ENCODE assay signal across 8 cellular contexts in the genomic region with DNA sequence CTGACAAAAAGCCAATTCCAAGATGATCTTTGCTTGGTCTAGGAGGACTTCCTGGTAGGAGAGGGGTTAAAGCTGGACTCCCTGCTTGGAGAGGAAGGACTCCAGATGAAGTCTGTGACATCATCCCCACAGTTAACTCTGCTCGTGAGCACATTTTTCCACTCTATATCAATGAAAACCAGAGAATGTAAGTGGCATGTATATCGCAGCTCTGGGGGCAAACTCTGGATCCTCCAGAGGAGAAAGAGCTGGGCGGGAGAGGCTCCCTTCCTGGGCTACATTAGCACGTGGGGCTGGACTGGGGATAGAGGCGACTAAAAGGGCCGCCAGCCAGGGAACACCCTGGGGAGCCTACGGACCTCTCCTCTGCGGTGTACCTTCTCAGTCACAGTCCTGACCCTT. TPM values are rescaled to one million over a fixed set of nuclear protein-coding genes. Genes with fewer than 3 reads are reported as not detected.
DNase-seq lines count a peak whose midpoint lies in the region; ATAC-seq, FAIRE-seq and TF ChIP-seq lines count a peak whose summit lies in the region.

No MANE protein-coding gene starts in this region.

- FAIRE-seq in endothelial cell of umbilical vein (lab: Jason Lieb, UNC): no peak

- no peaks in the 10 kb centered on the region for H4K20me1 ChIP-seq in endothelial cell of umbilical vein (replicated peaks; ENCODE audit: control insufficient read depth, extremely low read depth, insufficient read depth, low read length)

- intact Hi-C loops in endothelial cell of umbilical vein (cut with micrococcal nuclease): loop anchor here (2.0 kb wide), 1 partner anchor 34 kb away; no protein-coding TSS in a partner anchor
- intact Hi-C loops in spleen (cut with DNase I; ENCODE audit: low total_unique reads): no loop called here

- POLR2A ChIA-PET in endothelial cell of umbilical vein (lab: Charles Lee): interaction anchor here (1.0 kb wide), 1 partner anchor 125 kb away, joined by 3 read pairs; no protein-coding TSS in a partner anchor

- H3K4me3 ChIP-seq in endothelial cell of umbilical vein (replicated peaks in 1 of 3; ENCODE audit: insufficient read depth in 1 of 3, low read depth in 1 of 3, low read length in 3 of 3) (no peak overlapping the region), spleen (peak overlapping the region in 7 of 8 donors; percentile 21 to 67 (median 34))

- CTCF ChIA-PET in endothelial cell of umbilical vein (lab: Charles Lee): interaction anchor here (1.0 to 9.2 kb wide), 8 partner anchors 21 to 156 kb away, joined by 3 to 76 read pairs (median 11); a partner anchor contains a TSS

- TF ChIP-seq CTCF in endothelial cell of umbilical vein (IDR thresholded peaks at IDR 0.05; ENCODE audit: extremely low read depth in 1 of 2, insufficient read depth in 1 of 2, low read depth in 1 of 2, low read length in 2 of 2) (no peak), spleen (IDR thresholded peaks at IDR 0.05 in 8 of 11, conservative IDR thresholded peaks at IDR 0.05 in 3 of 11) (no peak)

- no peak for TF ChIP-seq POLR2A in endothelial cell of umbilical vein (IDR thresholded peaks at IDR 0.05; ENCODE audit: low read depth, low read length)
- TF ChIP-seq POLR2A in spleen (IDR thresholded peaks at IDR 0.05): no peak

- no peaks in the 10 kb centered on the region for H3K9me1 ChIP-seq in endothelial cell of umbilical vein (replicated peaks; ENCODE audit: control insufficient read depth, extremely low read depth, insufficient read depth, low read length)

- H3K9ac ChIP-seq in endothelial cell of umbilical vein (replicated peaks; ENCODE audit: extremely low read depth, insufficient read depth, low read length): peak overlapping the region; percentile 54

- peak overlapping the region; percentile 29 for H2AFZ ChIP-seq in endothelial cell of umbilical vein (ENCODE audit: low read depth, low read length)

- H3K36me3 ChIP-seq in endothelial cell of umbilical vein (ENCODE audit: control insufficient read depth in 2 of 2, extremely low read depth in 1 of 2, insufficient read depth in 2 of 2, low read length in 2 of 2) (no peaks in the 10 kb centered on the region), spleen (peaks cover 0 to 20% (median 0%) of the 10 kb centered on the region in 6 donors)

- ATAC-seq in GM21576 (IDR thresholded peaks at IDR 0.05; ENCODE audit: unreplicated experiment): peak; percentile 10

- H3K27me3 ChIP-seq in endothelial cell of umbilical vein (ENCODE audit: control insufficient read depth in 2 of 2, insufficient read depth in 2 of 2, low read length in 2 of 2) (no peaks in the 10 kb centered on the region), spleen (replicated peaks in 1 of 7) (no peaks in the 10 kb centered on the region)

- H3K27ac ChIP-seq in endothelial cell of umbilical vein (ENCODE audit: insufficient read depth, low read depth, low read length): peak overlapping the region; percentile 54
- peak overlapping the region; percentile 79 to 90 (median 84) for H3K27ac ChIP-seq in spleen

- H3K9me3 ChIP-seq in endothelial cell of umbilical vein (replicated peaks; ENCODE audit: control insufficient read depth, insufficient read depth, low read length): no peaks in the 10 kb centered on the region
- H3K9me3 ChIP-seq in spleen: no peaks in the 10 kb centered on the region

- peaks cover 69% of the 10 kb centered on the region for H3K4me1 ChIP-seq in endothelial cell of umbilical vein (ENCODE audit: control insufficient read depth, extremely low read depth, insufficient read depth, low read length)
- H3K4me1 ChIP-seq in spleen: peaks cover 63 to 99% (median 77%) of the 10 kb centered on the region in 6 donors

- DNase-seq in Daoy (ENCODE audit: low read depth) (peak; percentile 36), MV-4-11 (lab: John Stamatoyannopoulos, UW) (peak; percentile 48), endothelial cell of umbilical vein (ENCODE audit: low read depth, low spot score) (peak; percentile 67), spleen (peak; percentile 74), NCI-H2196 (lab: John Stamatoyannopoulos, UW; ENCODE audit: unreplicated experiment) (no peak), NCI-H2029 treated with DMSO at 0.1 percent for 48 hours (lab: John Stamatoyannopoulos, UW) (no peak)
- DNase-seq in stimulated activated CD4-positive, alpha-beta T cell treated with anti-CD3 and anti-CD28 coated beads, Interleukin-4, amount 100 ng/mL, for 24 hours: no peak

- H3K4me2 ChIP-seq in endothelial cell of umbilical vein (ENCODE audit: insufficient read depth, low read length): peak overlapping the region; percentile 59

- dilution Hi-C loops in endothelial cell of umbilical vein (cut with MboI; ENCODE audit: extremely low pct_ligation_motif_present, low sequenced_read_pairs): no loop called here

- WGBS in spleen, 5 donors: 23 to 33% (median 29%) methylated on average over 8 of the region's 8 CpGs

- no TSS peak for BruUV-seq in endothelial cell of umbilical vein (replicated peaks; lab: Mats Ljungman, UMichigan)

- H3K79me2 ChIP-seq in endothelial cell of umbilical vein (ENCODE audit: control insufficient read depth, insufficient read depth, low read length): no peaks in the 10 kb centered on the region

TF ChIP-seq in endothelial cell of umbilical vein, 7 proteins besides CTCF, POLR2A, EP300 and RAD21:
- no peak for TF ChIP-seq EZH2 (IDR thresholded peaks at IDR 0.05; ENCODE audit: borderline replicate concordance, low read depth, low read length, severe bottlenecking)
- TF ChIP-seq FOS (IDR thresholded peaks at IDR 0.05; ENCODE audit: borderline replicate concordance, insufficient read depth, low read length): no peak
- no peak for TF ChIP-seq JUN (IDR thresholded peaks at IDR 0.05; ENCODE audit: borderline replicate concordance, insufficient read depth, insufficient read length, low read depth)
- TF ChIP-seq, protein P1, sequence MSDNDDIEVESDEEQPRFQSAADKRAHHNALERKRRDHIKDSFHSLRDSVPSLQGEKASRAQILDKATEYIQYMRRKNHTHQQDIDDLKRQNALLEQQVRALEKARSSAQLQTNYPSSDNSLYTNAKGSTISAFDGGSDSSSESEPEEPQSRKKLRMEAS (IDR thresholded peaks at IDR 0.05; ENCODE audit: insufficient read depth, insufficient read length): no peak
- no peak for TF ChIP-seq GATA2 (IDR thresholded peaks at IDR 0.05; ENCODE audit: insufficient read depth, insufficient read length, low read depth, low read length)
- TF ChIP-seq MYC (IDR thresholded peaks at IDR 0.05; ENCODE audit: low read depth, low read length): no peak
- TF ChIP-seq POLR2AphosphoS5 (IDR thresholded peaks at IDR 0.05; ENCODE audit: insufficient read depth, low read depth, low read length): no peak

RNA-seq across cellular contexts. Expression of a gene that starts 34.1 kb away (rescaled TPM):
- total RNA-seq in Daoy (2014; rRNA removed; shearing (Covaris generic)): 10.4 and 12.2 TPM in 2 replicates
- 25.8 and 35.5 TPM in 2 replicates for total RNA-seq in endothelial cell of umbilical vein
- 18.2 and 20.2 TPM in 2 replicates for polyA plus RNA-seq in endothelial cell of umbilical vein
- polyA plus RNA-seq in endothelial cell of umbilical vein (2011; cell fraction: cytosol; rRNA removed): 6.5 and 11.3 TPM in 2 replicates
- 46.4 and 50.2 TPM in 2 replicates for polyA plus RNA-seq in endothelial cell of umbilical vein (2011; cell fraction: nucleus; rRNA removed)
- polyA plus RNA-seq in endothelial cell of umbilical vein (2012): 8.2 and 19.6 TPM in 2 replicates
- 10.7 and 22.4 TPM in 2 replicates for polyA minus RNA-seq in endothelial cell of umbilical vein
- polyA minus RNA-seq in endothelial cell of umbilical vein (2011; cell fraction: cytosol; rRNA and poly(A)+ RNA removed): not detected
- polyA minus RNA-seq in endothelial cell of umbilical vein (2011; cell fraction: nucleus; rRNA and poly(A)+ RNA removed): 56.9 and 118 TPM in 2 replicates
- total RNA-seq in spleen: 10 to 100 TPM in 6 of 7 donors, 1 to 10 TPM in 1; 7.0 to 59.6 (median 23.3) TPM
- polyA plus RNA-seq in spleen: 1 to 10 TPM; 1.3 to 4.7 (median 2.6) TPM

RNA-seq across cellular contexts. Expression of a gene that starts 47.2 kb away (rescaled TPM):
- total RNA-seq in Daoy (2014; rRNA removed; shearing (Covaris generic)): 83.3 and 93.3 TPM in 2 replicates
- 40.9 and 41.3 TPM in 2 replicates for total RNA-seq in endothelial cell of umbilical vein
- polyA plus RNA-seq in endothelial cell of umbilical vein: 84.2 and 102 TPM in 2 replicates
- 62.0 and 68.4 TPM in 2 replicates for polyA plus RNA-seq in endothelial cell of umbilical vein (2011; cell fraction: cytosol; rRNA removed)
- 27.0 and 34.3 TPM in 2 replicates for polyA plus RNA-seq in endothelial cell of umbilical vein (2011; cell fraction: nucleus; rRNA removed)
- polyA plus RNA-seq in endothelial cell of umbilical vein (2012): 40.7 and 40.8 TPM in 2 replicates
- polyA minus RNA-seq in endothelial cell of umbilical vein: 29.7 and 32.0 TPM in 2 replicates
- polyA minus RNA-seq in endothelial cell of umbilical vein (2011; cell fraction: cytosol; rRNA and poly(A)+ RNA removed): 24.1 TPM
- 4.8 and 6.6 TPM in 2 replicates for polyA minus RNA-seq in endothelial cell of umbilical vein (2011; cell fraction: nucleus; rRNA and poly(A)+ RNA removed)
- 10 to 100 TPM; 20.9 to 51.3 (median 28.9) TPM for total RNA-seq in spleen
- 10 to 100 TPM; 52.9 to 68.8 (median 66.4) TPM for polyA plus RNA-seq in spleen

RNA-seq across cellular contexts. Expression of a gene that starts 59.1 kb away (rescaled TPM):
- total RNA-seq in Daoy (2014; rRNA removed; shearing (Covaris generic)): 45.2 TPM in 2 replicates
- total RNA-seq in endothelial cell of umbilical vein (37.8 and 38.5 TPM in 2 replicates), spleen (10 to 100 TPM; 38.3 to 58.5 (median 43.5) TPM)
- polyA plus RNA-seq in endothelial cell of umbilical vein (45.6 and 50.4 TPM in 2 replicates), spleen (10 to 100 TPM; 20.6 to 37.9 (median 20.9) TPM)
- polyA plus RNA-seq in endothelial cell of umbilical vein (2011; cell fraction: cytosol; rRNA removed): 24.4 and 28.4 TPM in 2 replicates
- polyA plus RNA-seq in endothelial cell of umbilical vein (2011; cell fraction: nucleus; rRNA removed): 113 and 132 TPM in 2 replicates
- 27.7 and 30.0 TPM in 2 replicates for polyA plus RNA-seq in endothelial cell of umbilical vein (2012)
- polyA minus RNA-seq in endothelial cell of umbilical vein: 28.8 and 50.5 TPM in 2 replicates
- 34.0 TPM for polyA minus RNA-seq in endothelial cell of umbilical vein (2011; cell fraction: cytosol; rRNA and poly(A)+ RNA removed)
- polyA minus RNA-seq in endothelial cell of umbilical vein (2011; cell fraction: nucleus; rRNA and poly(A)+ RNA removed): 36.8 and 41.4 TPM in 2 replicates

Comparison
In these comparisons a context has a peak if more than half of its experiments do, and no peak if none do; other contexts are left out.
1. DNase-seq: peak in Daoy (single experiment), MV-4-11 (single experiment), endothelial cell of umbilical vein (single experiment) and spleen (single experiment); none in NCI-H2196 (single experiment), stimulated activated CD4-positive, alpha-beta T cell treated with anti-CD3 and anti-CD28 coated beads, Interleukin-4, amount 100 ng/mL, for 24 hours (single experiment) and NCI-H2029 treated with DMSO at 0.1 percent for 48 hours (single experiment).
2. H3K4me3 ChIP-seq: peak in spleen (7 of 8); none in endothelial cell of umbilical vein (0 of 3).